ENCODE assay signal across 29 cellular contexts in the genomic region with DNA sequence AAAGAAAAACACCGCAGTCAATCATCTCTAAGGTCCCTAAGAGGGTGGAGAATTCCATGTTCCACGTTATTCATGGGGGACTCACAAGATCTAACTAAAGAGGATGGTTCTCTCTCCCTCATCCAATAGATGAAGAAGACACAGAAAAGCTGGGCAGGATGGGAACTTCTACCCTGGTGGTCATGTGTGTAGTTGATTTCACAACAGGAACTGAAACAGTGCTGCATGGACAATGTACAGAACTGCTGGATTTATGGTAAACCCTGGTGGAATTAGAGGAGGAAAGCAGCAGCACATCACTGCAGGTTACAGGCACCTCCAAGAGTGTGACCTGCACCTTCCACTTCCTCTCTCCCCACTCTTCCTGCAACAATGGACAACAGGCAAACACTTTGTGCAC. TPM values are rescaled to one million over a fixed set of nuclear protein-coding genes. Genes with fewer than 3 reads are reported as not detected.
A peak's percentile ranks its signal among the peaks of the same experiment; 100 is the strongest.
DNase-seq lines count a peak whose midpoint lies in the region; ATAC-seq, FAIRE-seq and TF ChIP-seq lines count a peak whose summit lies in the region.
"Had no signal": no experiment of that assay in that cellular context is flagged by ENCODE, and none has a peak within 500 bp of the region (broad histone marks: within the 10 kb centered on the region; RNA-seq: fewer than 3 reads in every experiment).

No MANE protein-coding gene starts in this region.

- peaks cover 13 to 94% of the 10 kb centered on the region in 2 donors for H3K36me3 ChIP-seq in psoas muscle (ENCODE audit: insufficient read depth in 1 of 2, low read depth in 1 of 2)
- H3K36me3 ChIP-seq: SJCRH30 had no signal

- peak; percentile 72 for FAIRE-seq in GM18507 (lab: Jason Lieb, UNC)
- FAIRE-seq: A204.1, G401.6, GM12892, HTR-8/SVneo, K562 had no signal

- no peaks in the 10 kb centered on the region for H3K9me3 ChIP-seq in psoas muscle
- H3K9me3 ChIP-seq: BLaER1, Peyer's patch, SJCRH30 had no signal

- intact Hi-C loops in psoas muscle (cut with DNase I): loop anchor here in 1 of 2 donors (5.0 kb wide), 1 partner anchor 52 kb away; no protein-coding TSS in a partner anchor

- DNase-seq in CD1c-positive myeloid dendritic cell (ENCODE audit: extremely low spot score) (peak; percentile 57), GM18507 (ENCODE audit: extremely low spot score, insufficient read length, low read depth) (no peak), NOMO-1 treated with dmso at 0.1 percent for 144 hours (lab: John Stamatoyannopoulos, UW; ENCODE audit: unreplicated experiment) (peak; percentile 33), medulla oblongata (ENCODE audit: extremely low spot score) (peak; percentile 51), psoas muscle (no peak), NCI-H526 treated with DMSO at 0.1 percent for 48 hours (lab: John Stamatoyannopoulos, UW) (no peak)
- DNase-seq: CD4-positive, alpha-beta memory T cell; COR-L47; GM23248; H7; Kasumi-1; NCI-H1105 treated with DMSO at 0.1 percent for 48 hours; NCI-H146; NCI-H1930; NCI-H446; NCI-H524 treated with DMSO at 0.1 percent for 48 hours; NCI-H82; NK-92 treated with Interleukin-12 subunit alpha and Interleukin-12 subunit beta, amount 100 ng/mL, for 24 hours; OCI-M1; Peyer's patch; SJCRH30; T-helper 2 cell had no signal

- 89 to 94% (median 92%) methylated on average over 2 of the region's 2 CpGs for WGBS in psoas muscle, 3 donors

- TF ChIP-seq CTCF in psoas muscle (IDR thresholded peaks at IDR 0.05): no peak

- no peaks in the 10 kb centered on the region for H3K27me3 ChIP-seq in psoas muscle (ENCODE audit: insufficient read depth in 3 of 3, low read length in 2 of 3)
- H3K27me3 ChIP-seq: BLaER1, Peyer's patch, SJCRH30 had no signal

- no peak for ATAC-seq in psoas muscle
- no peak for ATAC-seq in GM21381 (IDR thresholded peaks at IDR 0.05; ENCODE audit: unreplicated experiment)
- ATAC-seq: K562 had no signal

- H3K4me1 ChIP-seq in psoas muscle: no peaks in the 10 kb centered on the region
- H3K4me1 ChIP-seq: Peyer's patch, SJCRH30 had no signal

- H3K4me3 ChIP-seq in psoas muscle: no peak overlapping the region
- H3K4me3 ChIP-seq: BLaER1, GM23248, K562, Peyer's patch, SJCRH30 had no signal

- H3K27ac ChIP-seq in psoas muscle: no peak overlapping the region
- H3K27ac ChIP-seq: BLaER1, GM23248, Peyer's patch, SJCRH30 had no signal

RNA-seq across cellular contexts. Expression of gene FECH, which starts 31.4 kb away (rescaled TPM):
- 10 to 100 TPM; 36.5 to 51.4 (median 44.8) TPM for total RNA-seq in psoas muscle
- 10 to 100 TPM; 14.4 to 59.7 (median 17.1) TPM for polyA plus RNA-seq in psoas muscle

Comparison
In these comparisons a context has a peak if more than half of its experiments do, and no peak if none do; other contexts are left out.
1. DNase-seq: peak in CD1c-positive myeloid dendritic cell (single experiment), NOMO-1 treated with dmso at 0.1 percent for 144 hours (single experiment) and medulla oblongata (single experiment); none in GM18507 (single experiment), psoas muscle (0 of 2) and NCI-H526 treated with DMSO at 0.1 percent for 48 hours (single experiment).